11 cellular contexts compared by ENCODE assay signal in the genomic region with DNA sequence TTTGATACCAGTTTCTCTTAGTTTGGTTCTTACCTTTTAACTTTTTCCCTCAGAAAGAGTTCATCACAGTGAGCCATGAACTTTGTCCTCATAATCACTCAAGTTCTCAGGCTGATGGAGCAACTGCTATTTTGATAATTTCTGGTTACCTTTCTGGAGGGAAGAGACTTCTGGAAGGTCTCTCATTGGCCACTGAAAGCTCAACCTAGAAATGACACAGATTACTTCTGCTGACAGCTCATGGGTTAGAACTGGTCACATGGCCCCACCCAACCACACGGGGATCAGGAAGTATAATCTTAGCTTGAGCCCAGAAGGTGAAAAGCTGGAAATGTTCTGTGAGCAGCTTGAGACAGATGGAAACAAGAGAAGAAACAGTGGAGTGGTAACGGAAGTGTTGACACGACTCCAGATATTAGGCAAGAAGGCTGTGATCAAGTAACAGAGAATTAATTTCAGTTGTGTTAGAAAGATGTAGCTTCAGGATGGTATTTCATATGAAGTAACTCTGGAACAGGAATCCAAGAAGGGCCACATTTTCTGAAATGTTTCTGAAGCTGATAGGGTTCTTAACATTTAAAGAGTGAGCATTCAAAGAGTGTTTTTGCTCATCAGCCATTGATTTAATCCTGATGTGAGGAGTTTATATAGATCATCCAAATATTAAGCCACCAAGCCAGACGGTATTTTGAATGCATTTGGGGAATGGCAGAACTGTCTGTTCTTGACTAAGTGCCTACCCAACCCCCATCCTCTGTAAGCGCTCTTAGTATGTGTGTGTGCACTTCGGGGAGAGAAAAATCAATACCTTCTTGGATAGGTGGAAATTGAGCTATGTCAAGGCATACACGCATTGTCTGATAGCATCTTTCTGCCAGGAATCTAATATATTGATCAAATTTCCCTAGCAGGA. TPM values are rescaled to one million over a fixed set of nuclear protein-coding genes. Genes with fewer than 3 reads are reported as not detected.
A peak's percentile ranks its signal among the peaks of the same experiment; 100 is the strongest.
DNase-seq lines count a peak whose midpoint lies in the region; ATAC-seq and TF ChIP-seq lines count a peak whose summit lies in the region.
"Had no signal": no experiment of that assay in that cellular context is flagged by ENCODE, and none has a peak within 500 bp of the region (broad histone marks: within the 10 kb centered on the region; RNA-seq: fewer than 3 reads in every experiment).

No MANE protein-coding gene starts in this region.

- no peak for TF ChIP-seq POLR2A in ovary (IDR thresholded peaks at IDR 0.05)

- TF ChIP-seq CTCF in upper lobe of right lung (IDR thresholded peaks at IDR 0.05) (no peak), ovary (IDR thresholded peaks at IDR 0.05) (no peak)

- TF ChIP-seq EP300 in ovary (IDR thresholded peaks at IDR 0.05) = no peak

- ATAC-seq in Right ventricle myocardium superior (ENCODE audit: poor library complexity) (peak; percentile 39), upper lobe of right lung (peak; percentile 79), GM21526 (IDR thresholded peaks at IDR 0.05; ENCODE audit: low FRiP score, unreplicated experiment) (no peak)

- DNase-seq in Right ventricle myocardium superior = no peak
- no peak for DNase-seq in cardiac septum (ENCODE audit: low spot score)
- DNase-seq in amniotic epithelial cell (ENCODE audit: low read depth) = peak; percentile 60
- peak; percentile 67 for DNase-seq in iris pigment epithelial cell (ENCODE audit: low read depth)
- no peak for DNase-seq in upper lobe of right lung
- DNase-seq in MG63 = no peak
- no peak for DNase-seq in ovary
- DNase-seq: activated CD4-positive, alpha-beta T cell treated with anti-CD3 and anti-CD28 coated beads for 1 hour; KBM-7 had no signal

- H3K9me3 ChIP-seq in upper lobe of right lung (no peaks in the 10 kb centered on the region), MG63 (no peaks in the 10 kb centered on the region), ovary (no peaks in the 10 kb centered on the region)

- H3K27ac ChIP-seq in upper lobe of right lung (peak overlapping the region; percentile 65), ovary (no peak overlapping the region)

- H3K4me3 ChIP-seq in upper lobe of right lung = no peak overlapping the region
- no peak overlapping the region for H3K4me3 ChIP-seq in MG63
- H3K4me3 ChIP-seq in ovary = no peak overlapping the region

- 69 to 80% (median 73%) methylated on average over 7 of the region's 7 CpGs for whole genome bisulfite sequencing in ovary, 3 donors

- H3K36me3 ChIP-seq in upper lobe of right lung (no peaks in the 10 kb centered on the region), MG63 (no peaks in the 10 kb centered on the region), ovary (no peaks in the 10 kb centered on the region)

- H3K27me3 ChIP-seq in upper lobe of right lung (no peaks in the 10 kb centered on the region), MG63 (no peaks in the 10 kb centered on the region), ovary (no peaks in the 10 kb centered on the region)

- H3K4me1 ChIP-seq in upper lobe of right lung (peaks cover 4% of the 10 kb centered on the region), ovary (ENCODE audit: insufficient read depth) (no peaks in the 10 kb centered on the region)

- intact Hi-C loops in Right ventricle myocardium superior (cut with DNase I) (no loop called here), cardiac septum (cut with DNase I) (loop anchor here (2.0 to 5.0 kb wide), 2 partner anchors 47 to 68 kb away; no protein-coding TSS in a partner anchor), upper lobe of right lung (cut with DNase I) (no loop called here), ovary (cut with DNase I) (no loop called here)

RNA-seq across cellular contexts. Expression of gene XPR1, which starts 21.9 kb away (rescaled TPM):
- total RNA-seq in Right ventricle myocardium superior (38.6 TPM), cardiac septum (147 TPM), upper lobe of right lung (23.5 TPM), ovary (10 to 100 TPM; 15.0 to 34.1 (median 18.1) TPM)
- total RNA-seq in MG63 (2014; rRNA removed; shearing (Covaris generic); ENCODE audit: low replicate concordance) = 12.8 and 15.4 TPM in 2 replicates
- 10 to 100 TPM in 1 of 2 donors, 1 to 10 TPM in 1; 5.7 to 17.3 TPM for polyA plus RNA-seq in ovary

RNA-seq across cellular contexts. Expression of gene OVAAL, which starts 51.1 kb away (rescaled TPM):
- total RNA-seq in Right ventricle myocardium superior (1.1 TPM), cardiac septum (6.3 TPM), upper lobe of right lung (not detected), ovary (not detected)
- total RNA-seq in MG63 (2014; rRNA removed; shearing (Covaris generic); ENCODE audit: low replicate concordance) = not detected in 2 replicates
- not detected for polyA plus RNA-seq in ovary
- polyA plus RNA-seq: BJ had no signal

Comparison
In these comparisons a context has a peak if more than half of its experiments do, and no peak if none do; other contexts are left out.
1. DNase-seq: peak in amniotic epithelial cell (single experiment) and iris pigment epithelial cell (single experiment); none in Right ventricle myocardium superior (single experiment), cardiac septum (single experiment), upper lobe of right lung (single experiment), MG63 (single experiment) and ovary (0 of 5).